In genomic region chr4:67909910-67910905, GRCh38 we compare ENCODE assay signal across 8 cellular contexts. TPM values are rescaled to one million over a fixed set of nuclear protein-coding genes. Genes with fewer than 3 reads are reported as not detected.
A peak's percentile ranks its signal among the peaks of the same experiment; 100 is the strongest.
DNase-seq lines count a peak whose midpoint lies in the region; ATAC-seq, FAIRE-seq and TF ChIP-seq lines count a peak whose summit lies in the region.
"Had no signal": no experiment of that assay in that cellular context is flagged by ENCODE, and none has a peak within 500 bp of the region (broad histone marks: within the 10 kb centered on the region; RNA-seq: fewer than 3 reads in every experiment).

No MANE protein-coding gene starts in this region.

- intact Hi-C loops in colonic mucosa (cut with DNase I) (loop anchor here (10.0 kb wide), 1 partner anchor 365 kb away; the partner anchor contains the start of gene CENPC), prostate gland (cut with DNase I) (no loop called here)

- ATAC-seq in HG03457 (IDR thresholded peaks at IDR 0.05; ENCODE audit: unreplicated experiment) (no peak), GM19324 (IDR thresholded peaks at IDR 0.05; ENCODE audit: low FRiP score, unreplicated experiment) (no peak)
- no peak for ATAC-seq in activated CD4-positive, CD25-positive, alpha-beta regulatory T cell treated with anti-CD3 and anti-CD28 coated beads, Interleukin-2, amount 50 U/mL, for 24 hours

- H3K4me3 ChIP-seq in colonic mucosa (no peak overlapping the region), prostate gland (no peak overlapping the region)

- WGBS in prostate gland: 48% methylated on average over 7 of the region's 7 CpGs

- no peaks in the 10 kb centered on the region for H3K9me3 ChIP-seq in colonic mucosa
- H3K9me3 ChIP-seq in prostate gland: no peaks in the 10 kb centered on the region

- no peak for DNase-seq in GM12891 (ENCODE audit: insufficient read length, low spot score)
- no peak for DNase-seq in colonic mucosa
- DNase-seq in prostate gland (ENCODE audit: low spot score): no peak

- H3K4me1 ChIP-seq in colonic mucosa (no peaks in the 10 kb centered on the region), prostate gland (replicated peaks) (no peaks in the 10 kb centered on the region)

- no peak overlapping the region for H3K9ac ChIP-seq in colonic mucosa (ENCODE audit: low read depth in 2 of 2, low read length in 2 of 2)

- TF ChIP-seq CTCF in LNCAP (IDR thresholded peaks at IDR 0.05) (peak; percentile 61), colonic mucosa (IDR thresholded peaks at IDR 0.05) (peak; percentile 72), prostate gland (IDR thresholded peaks at IDR 0.05) (peak; percentile 27 to 58 (median 36))

- peak; percentile 9 for FAIRE-seq in GM12891 (lab: Jason Lieb, UNC)

- H3K27ac ChIP-seq in colonic mucosa: no peak overlapping the region
- no peak overlapping the region for H3K27ac ChIP-seq in prostate gland

- no peaks in the 10 kb centered on the region for H3K36me3 ChIP-seq in colonic mucosa
- no peaks in the 10 kb centered on the region for H3K36me3 ChIP-seq in prostate gland

- TF ChIP-seq POLR2A in GM12891 (IDR thresholded peaks at IDR 0.05; ENCODE audit: low read depth, low read length): no peak
- no peak for TF ChIP-seq POLR2A in prostate gland (IDR thresholded peaks at IDR 0.05)

- no peaks in the 10 kb centered on the region for H3K27me3 ChIP-seq in colonic mucosa
- H3K27me3 ChIP-seq in prostate gland (replicated peaks; ENCODE audit: insufficient read depth): no peaks in the 10 kb centered on the region

TF ChIP-seq in GM12891, 5 proteins besides CTCF, POLR2A, EP300 and RAD21:
- TF ChIP-seq PAX5 (IDR thresholded peaks at IDR 0.05; ENCODE audit: insufficient read depth, low read length, severe bottlenecking) (no peak), SPI1 (IDR thresholded peaks at IDR 0.05; ENCODE audit: low read depth, low read length) (no peak), TAF1 (IDR thresholded peaks at IDR 0.05; ENCODE audit: low read depth, low read length) (no peak), POLR2AphosphoS5 (IDR thresholded peaks at IDR 0.05; ENCODE audit: low read depth, low read length) (no peak), POU2F2 (IDR thresholded peaks at IDR 0.05; ENCODE audit: low read depth, low read length) (no peak)

RNA-seq across cellular contexts. Expression of gene TMPRSS11D, which starts 26.4 kb away (rescaled TPM):
- not detected for polyA plus RNA-seq in GM12891 (2012; ENCODE audit: low read depth, missing spikeins)
- not detected for total RNA-seq in colonic mucosa
- not detected for total RNA-seq in prostate gland
- total RNA-seq: skeletal muscle tissue had no signal

RNA-seq across cellular contexts. Expression of gene TMPRSS11A, which starts 53.1 kb away (rescaled TPM):
- polyA plus RNA-seq in GM12891 (2012; ENCODE audit: low read depth, missing spikeins): not detected
- total RNA-seq in colonic mucosa: not detected
- total RNA-seq in prostate gland: under 1 TPM; 0.18 to 0.45 TPM
- total RNA-seq: skeletal muscle tissue had no signal
